ENCODE assay signal across 1 cellular context in the genomic region with DNA sequence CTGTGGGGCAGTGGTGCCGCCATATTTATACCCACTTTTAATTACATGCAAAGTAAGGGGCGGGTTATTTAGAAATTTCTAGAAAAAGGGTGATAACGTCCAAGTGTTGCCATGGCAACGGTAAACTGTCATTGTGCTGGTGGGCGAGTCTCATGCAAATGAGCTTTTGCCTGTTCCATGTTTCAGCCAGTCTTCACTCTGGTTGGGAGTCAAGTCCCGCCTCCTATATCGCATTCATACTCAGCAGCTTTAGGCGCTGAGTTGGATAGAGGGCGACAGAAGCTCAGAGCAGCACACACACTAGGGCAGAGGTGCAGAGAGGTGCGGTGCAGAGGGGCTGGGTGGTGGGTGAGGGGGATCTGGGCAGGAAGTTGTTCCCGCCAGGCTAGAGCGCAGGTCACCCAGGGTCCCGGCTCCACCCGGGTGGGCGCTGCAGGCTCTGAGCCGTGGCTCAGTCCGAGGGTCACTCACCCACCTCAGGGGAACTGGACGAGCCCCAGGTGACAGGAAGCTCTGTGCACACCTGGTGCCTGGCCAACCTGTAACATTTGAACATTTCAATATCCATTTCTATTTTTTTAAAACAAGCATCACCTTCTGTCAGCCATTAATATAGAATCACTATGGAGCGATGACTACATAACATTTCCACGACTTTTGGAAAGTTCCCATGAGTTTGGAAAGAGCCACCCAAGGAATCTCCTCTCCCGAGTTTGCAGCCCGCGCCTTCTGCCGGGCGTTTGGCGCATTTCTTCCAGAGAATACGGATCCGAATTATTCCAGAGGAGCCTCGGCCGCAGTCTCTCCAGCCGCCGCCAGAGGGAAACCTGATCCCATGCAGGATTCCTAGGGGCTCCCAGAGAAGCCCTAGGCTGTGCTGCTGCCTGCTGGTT.
TF ChIP-seq lines count a peak whose summit lies in the region.

No MANE protein-coding gene starts in this region.

TF ChIP-seq in HepG2, 621 proteins besides CTCF, POLR2A, EP300 and RAD21 (continued from another document and continues in another):
- TF ChIP-seq, protein P1, sequence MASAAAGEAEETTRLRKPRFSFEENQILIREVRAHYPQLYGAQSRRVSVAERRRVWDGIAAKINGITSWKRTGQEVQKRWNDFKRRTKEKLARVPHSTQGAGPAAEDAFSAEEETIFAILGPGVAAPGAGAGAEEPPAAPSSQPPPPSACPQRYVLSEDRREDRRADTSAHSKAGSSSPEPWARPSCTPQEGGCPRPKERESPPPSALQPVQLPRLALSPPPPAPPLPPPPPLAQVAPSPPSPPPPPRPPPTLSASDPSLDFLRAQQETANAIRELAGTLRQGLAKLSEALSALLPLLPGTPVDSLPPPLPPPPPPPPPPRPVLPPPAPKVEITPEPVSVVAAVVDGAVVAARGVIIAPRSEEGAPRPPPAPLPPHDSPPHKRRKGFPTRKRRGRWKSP (CRISPR knock-in tag; IDR thresholded peaks at IDR 0.05) = 0 out of 2 replicates have a peak, but pooled peaks have one; percentile 36
- TF ChIP-seq HNRNPLL (IDR thresholded peaks at IDR 0.05; ENCODE audit: low read depth, low read length, poor library complexity, severe bottlenecking) (peak; percentile 54), HMGXB4 (CRISPR knock-in tag; IDR thresholded peaks at IDR 0.05; ENCODE audit: borderline replicate concordance in 1 of 2, low read depth in 1 of 2) (0 out of 4 replicates have a peak, but pooled peaks have one; percentile 43 to 44), ETV6 (CRISPR knock-in tag; conservative IDR thresholded peaks at IDR 0.05) (no peak), ZSCAN20 (CRISPR knock-in tag; IDR thresholded peaks at IDR 0.05; ENCODE audit: borderline replicate concordance) (0 out of 2 replicates have a peak, but pooled peaks have one; percentile 39), CCDC6 (CRISPR knock-in tag; IDR thresholded peaks at IDR 0.05) (no peak), RFX1 (IDR thresholded peaks at IDR 0.05) (peak; percentile 70), ZNF567 (CRISPR knock-in tag; IDR thresholded peaks at IDR 0.05; ENCODE audit: borderline replicate concordance) (no peak), DNMT1 (CRISPR knock-in tag; IDR thresholded peaks at IDR 0.05) (no peak), POGK (CRISPR knock-in tag; conservative IDR thresholded peaks at IDR 0.05) (0 out of 2 replicates have a peak, but pooled peaks have one; percentile 56), NFKB2 (CRISPR knock-in tag; IDR thresholded peaks at IDR 0.05; ENCODE audit: borderline replicate concordance) (0 out of 2 replicates have a peak, but pooled peaks have one; percentile 37), NFIC (IDR thresholded peaks at IDR 0.05; ENCODE audit: low read length) (no peak), CHD4 (IDR thresholded peaks at IDR 0.05; ENCODE audit: borderline replicate concordance, low read length) (no peak), ZNF609 (CRISPR knock-in tag; IDR thresholded peaks at IDR 0.05; ENCODE audit: borderline replicate concordance) (no peak), EEA1 (CRISPR knock-in tag; IDR thresholded peaks at IDR 0.05; ENCODE audit: borderline replicate concordance) (no peak), ZSCAN29 (CRISPR knock-in tag; conservative IDR thresholded peaks at IDR 0.05) (peak; percentile 97), RELA (CRISPR knock-in tag; IDR thresholded peaks at IDR 0.05) (no peak), SMC3 (IDR thresholded peaks at IDR 0.05; ENCODE audit: low read length) (peak; percentile 68), FOXC1 (CRISPR knock-in tag; IDR thresholded peaks at IDR 0.05; ENCODE audit: borderline replicate concordance) (0 out of 2 replicates have a peak, but pooled peaks have one; percentile 23), NFE2 (CRISPR knock-in tag; IDR thresholded peaks at IDR 0.05) (no peak), ASH2L (IDR thresholded peaks at IDR 0.05; ENCODE audit: insufficient read length, low read depth, low read length) (peak; percentile 47), ZMYM4 (CRISPR knock-in tag; IDR thresholded peaks at IDR 0.05) (peak; percentile 47; the same call in 1 of the 2 replicates), TCF7 (IDR thresholded peaks at IDR 0.05; ENCODE audit: low read depth) (no peak), ZNF878 (CRISPR knock-in tag; IDR thresholded peaks at IDR 0.05) (peak; percentile 56; the same call in 1 of the 2 replicates), ZNF337 (CRISPR knock-in tag; IDR thresholded peaks at IDR 0.05; ENCODE audit: borderline replicate concordance, low read depth) (no peak), KLF13 (CRISPR knock-in tag; IDR thresholded peaks at IDR 0.05) (no peak), RXRB (CRISPR knock-in tag; IDR thresholded peaks at IDR 0.05; ENCODE audit: borderline replicate concordance) (peak; percentile 14; the same call in 1 of the 2 replicates), MED1 (CRISPR knock-in tag; IDR thresholded peaks at IDR 0.05) (peak; percentile 18; the same call in 1 of the 2 replicates)
- TF ChIP-seq, protein P2, sequence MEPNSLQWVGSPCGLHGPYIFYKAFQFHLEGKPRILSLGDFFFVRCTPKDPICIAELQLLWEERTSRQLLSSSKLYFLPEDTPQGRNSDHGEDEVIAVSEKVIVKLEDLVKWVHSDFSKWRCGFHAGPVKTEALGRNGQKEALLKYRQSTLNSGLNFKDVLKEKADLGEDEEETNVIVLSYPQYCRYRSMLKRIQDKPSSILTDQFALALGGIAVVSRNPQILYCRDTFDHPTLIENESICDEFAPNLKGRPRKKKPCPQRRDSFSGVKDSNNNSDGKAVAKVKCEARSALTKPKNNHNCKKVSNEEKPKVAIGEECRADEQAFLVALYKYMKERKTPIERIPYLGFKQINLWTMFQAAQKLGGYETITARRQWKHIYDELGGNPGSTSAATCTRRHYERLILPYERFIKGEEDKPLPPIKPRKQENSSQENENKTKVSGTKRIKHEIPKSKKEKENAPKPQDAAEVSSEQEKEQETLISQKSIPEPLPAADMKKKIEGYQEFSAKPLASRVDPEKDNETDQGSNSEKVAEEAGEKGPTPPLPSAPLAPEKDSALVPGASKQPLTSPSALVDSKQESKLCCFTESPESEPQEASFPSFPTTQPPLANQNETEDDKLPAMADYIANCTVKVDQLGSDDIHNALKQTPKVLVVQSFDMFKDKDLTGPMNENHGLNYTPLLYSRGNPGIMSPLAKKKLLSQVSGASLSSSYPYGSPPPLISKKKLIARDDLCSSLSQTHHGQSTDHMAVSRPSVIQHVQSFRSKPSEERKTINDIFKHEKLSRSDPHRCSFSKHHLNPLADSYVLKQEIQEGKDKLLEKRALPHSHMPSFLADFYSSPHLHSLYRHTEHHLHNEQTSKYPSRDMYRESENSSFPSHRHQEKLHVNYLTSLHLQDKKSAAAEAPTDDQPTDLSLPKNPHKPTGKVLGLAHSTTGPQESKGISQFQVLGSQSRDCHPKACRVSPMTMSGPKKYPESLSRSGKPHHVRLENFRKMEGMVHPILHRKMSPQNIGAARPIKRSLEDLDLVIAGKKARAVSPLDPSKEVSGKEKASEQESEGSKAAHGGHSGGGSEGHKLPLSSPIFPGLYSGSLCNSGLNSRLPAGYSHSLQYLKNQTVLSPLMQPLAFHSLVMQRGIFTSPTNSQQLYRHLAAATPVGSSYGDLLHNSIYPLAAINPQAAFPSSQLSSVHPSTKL (CRISPR knock-in tag; IDR thresholded peaks at IDR 0.05) = 0 out of 2 replicates have a peak, but pooled peaks have one; percentile 22
- TF ChIP-seq, protein P3, sequence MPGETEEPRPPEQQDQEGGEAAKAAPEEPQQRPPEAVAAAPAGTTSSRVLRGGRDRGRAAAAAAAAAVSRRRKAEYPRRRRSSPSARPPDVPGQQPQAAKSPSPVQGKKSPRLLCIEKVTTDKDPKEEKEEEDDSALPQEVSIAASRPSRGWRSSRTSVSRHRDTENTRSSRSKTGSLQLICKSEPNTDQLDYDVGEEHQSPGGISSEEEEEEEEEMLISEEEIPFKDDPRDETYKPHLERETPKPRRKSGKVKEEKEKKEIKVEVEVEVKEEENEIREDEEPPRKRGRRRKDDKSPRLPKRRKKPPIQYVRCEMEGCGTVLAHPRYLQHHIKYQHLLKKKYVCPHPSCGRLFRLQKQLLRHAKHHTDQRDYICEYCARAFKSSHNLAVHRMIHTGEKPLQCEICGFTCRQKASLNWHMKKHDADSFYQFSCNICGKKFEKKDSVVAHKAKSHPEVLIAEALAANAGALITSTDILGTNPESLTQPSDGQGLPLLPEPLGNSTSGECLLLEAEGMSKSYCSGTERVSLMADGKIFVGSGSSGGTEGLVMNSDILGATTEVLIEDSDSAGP (CRISPR knock-in tag; IDR thresholded peaks at IDR 0.05; ENCODE audit: borderline replicate concordance) = peak; percentile 43; the same call in 1 of the 2 replicates
- TF ChIP-seq, protein P4, sequence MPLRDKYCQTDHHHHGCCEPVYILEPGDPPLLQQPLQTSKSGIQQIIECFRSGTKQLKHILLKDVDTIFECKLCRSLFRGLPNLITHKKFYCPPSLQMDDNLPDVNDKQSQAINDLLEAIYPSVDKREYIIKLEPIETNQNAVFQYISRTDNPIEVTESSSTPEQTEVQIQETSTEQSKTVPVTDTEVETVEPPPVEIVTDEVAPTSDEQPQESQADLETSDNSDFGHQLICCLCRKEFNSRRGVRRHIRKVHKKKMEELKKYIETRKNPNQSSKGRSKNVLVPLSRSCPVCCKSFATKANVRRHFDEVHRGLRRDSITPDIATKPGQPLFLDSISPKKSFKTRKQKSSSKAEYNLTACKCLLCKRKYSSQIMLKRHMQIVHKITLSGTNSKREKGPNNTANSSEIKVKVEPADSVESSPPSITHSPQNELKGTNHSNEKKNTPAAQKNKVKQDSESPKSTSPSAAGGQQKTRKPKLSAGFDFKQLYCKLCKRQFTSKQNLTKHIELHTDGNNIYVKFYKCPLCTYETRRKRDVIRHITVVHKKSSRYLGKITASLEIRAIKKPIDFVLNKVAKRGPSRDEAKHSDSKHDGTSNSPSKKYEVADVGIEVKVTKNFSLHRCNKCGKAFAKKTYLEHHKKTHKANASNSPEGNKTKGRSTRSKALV (CRISPR knock-in tag; IDR thresholded peaks at IDR 0.05) = 0 out of 2 replicates have a peak, but pooled peaks have one; percentile 37
- TF ChIP-seq, protein P5, sequence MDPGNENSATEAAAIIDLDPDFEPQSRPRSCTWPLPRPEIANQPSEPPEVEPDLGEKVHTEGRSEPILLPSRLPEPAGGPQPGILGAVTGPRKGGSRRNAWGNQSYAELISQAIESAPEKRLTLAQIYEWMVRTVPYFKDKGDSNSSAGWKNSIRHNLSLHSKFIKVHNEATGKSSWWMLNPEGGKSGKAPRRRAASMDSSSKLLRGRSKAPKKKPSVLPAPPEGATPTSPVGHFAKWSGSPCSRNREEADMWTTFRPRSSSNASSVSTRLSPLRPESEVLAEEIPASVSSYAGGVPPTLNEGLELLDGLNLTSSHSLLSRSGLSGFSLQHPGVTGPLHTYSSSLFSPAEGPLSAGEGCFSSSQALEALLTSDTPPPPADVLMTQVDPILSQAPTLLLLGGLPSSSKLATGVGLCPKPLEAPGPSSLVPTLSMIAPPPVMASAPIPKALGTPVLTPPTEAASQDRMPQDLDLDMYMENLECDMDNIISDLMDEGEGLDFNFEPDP (CRISPR knock-in tag; conservative IDR thresholded peaks at IDR 0.05) = no peak
